In genomic region chr11:134393638-134394037, GRCh38 we compare ENCODE assay signal across 2 cellular contexts.
TF ChIP-seq lines count a peak whose summit lies in the region.

No MANE protein-coding gene starts in this region.

TF ChIP-seq in GM12878, 131 proteins besides CTCF, POLR2A, EP300 and RAD21:
- no peak for TF ChIP-seq USF1 (IDR thresholded peaks at IDR 0.05; ENCODE audit: borderline replicate concordance, extremely low read length, insufficient read depth, low read depth, low read length)
- no peak for TF ChIP-seq KAT2A (conservative IDR thresholded peaks at IDR 0.05; ENCODE audit: control insufficient read depth, low read depth, low read length)
- TF ChIP-seq MEF2B (IDR thresholded peaks at IDR 0.05; ENCODE audit: partially characterized antibody, poor library complexity, severe bottlenecking): no peak
- no peak for TF ChIP-seq TCF3 (IDR thresholded peaks at IDR 0.05; ENCODE audit: borderline replicate concordance, insufficient read depth, low read depth, low read length)
- no peak for TF ChIP-seq ATF2 (IDR thresholded peaks at IDR 0.05; ENCODE audit: low read length)
- no peak for TF ChIP-seq SUZ12 (IDR thresholded peaks at IDR 0.05; ENCODE audit: unreplicated experiment)
- no peak for TF ChIP-seq KDM1A (IDR thresholded peaks at IDR 0.05; ENCODE audit: borderline replicate concordance)
- no peak for TF ChIP-seq FOXK2 (IDR thresholded peaks at IDR 0.05)
- no peak for TF ChIP-seq FOS (IDR thresholded peaks at IDR 0.05; ENCODE audit: borderline replicate concordance, extremely low read depth, insufficient read length)
- no peak for TF ChIP-seq SRF (IDR thresholded peaks at IDR 0.05; ENCODE audit: low read depth in 2 of 2, low read length in 2 of 2)

TF ChIP-seq in HepG2, 621 proteins besides CTCF, POLR2A, EP300 and RAD21:
- TF ChIP-seq ZNF562 (CRISPR knock-in tag; IDR thresholded peaks at IDR 0.05; ENCODE audit: borderline replicate concordance): no peak
- no peak for TF ChIP-seq SNAPC2 (CRISPR knock-in tag; IDR thresholded peaks at IDR 0.05)
- no peak for TF ChIP-seq ZNF703 (CRISPR knock-in tag; IDR thresholded peaks at IDR 0.05; ENCODE audit: borderline replicate concordance)
- no peak for TF ChIP-seq REL (CRISPR knock-in tag; conservative IDR thresholded peaks at IDR 0.05)
- TF ChIP-seq MEIS2 (CRISPR knock-in tag; IDR thresholded peaks at IDR 0.05): no peak
- no peak for TF ChIP-seq ZNF607 (CRISPR knock-in tag; IDR thresholded peaks at IDR 0.05; ENCODE audit: borderline replicate concordance)
- TF ChIP-seq ZNF354B (CRISPR knock-in tag; IDR thresholded peaks at IDR 0.05): no peak
- TF ChIP-seq SCMH1 (CRISPR knock-in tag; IDR thresholded peaks at IDR 0.05; ENCODE audit: borderline replicate concordance): no peak
- no peak for TF ChIP-seq ZBTB49 (CRISPR knock-in tag; IDR thresholded peaks at IDR 0.05; ENCODE audit: borderline replicate concordance)
- TF ChIP-seq SMARCE1 (IDR thresholded peaks at IDR 0.05; ENCODE audit: borderline replicate concordance): no peak
- TF ChIP-seq ZNF780A (CRISPR knock-in tag; IDR thresholded peaks at IDR 0.05): no peak
- TF ChIP-seq ZNF383 (CRISPR knock-in tag; IDR thresholded peaks at IDR 0.05; ENCODE audit: borderline replicate concordance): no peak
- TF ChIP-seq ZNF768 (CRISPR knock-in tag; IDR thresholded peaks at IDR 0.05): peak; percentile 44; the same call in 1 of the 2 replicates
- TF ChIP-seq IKZF1 (IDR thresholded peaks at IDR 0.05): no peak
- peak; percentile 71 for TF ChIP-seq STAG1 (CRISPR knock-in tag; IDR thresholded peaks at IDR 0.05)
- TF ChIP-seq ARNTL (CRISPR knock-in tag; IDR thresholded peaks at IDR 0.05): no peak
- TF ChIP-seq ZNF7 (CRISPR knock-in tag; IDR thresholded peaks at IDR 0.05): no peak
- TF ChIP-seq JDP2 (CRISPR knock-in tag; IDR thresholded peaks at IDR 0.05; ENCODE audit: borderline replicate concordance): no peak
- no peak for TF ChIP-seq YEATS4 (CRISPR knock-in tag; IDR thresholded peaks at IDR 0.05; ENCODE audit: borderline replicate concordance)
- no peak for TF ChIP-seq ZFX (CRISPR knock-in tag; IDR thresholded peaks at IDR 0.05; ENCODE audit: low read depth)
- TF ChIP-seq SMC3 (IDR thresholded peaks at IDR 0.05; ENCODE audit: low read length): peak; percentile 24; the same call in 1 of the 2 replicates
- no peak for TF ChIP-seq ZNF3 (CRISPR knock-in tag; IDR thresholded peaks at IDR 0.05)
- no peak for TF ChIP-seq MTA1 (CRISPR knock-in tag; IDR thresholded peaks at IDR 0.05; ENCODE audit: borderline replicate concordance)
